Comparison of ENCODE assay signal across 8 cellular contexts in the genomic region with DNA sequence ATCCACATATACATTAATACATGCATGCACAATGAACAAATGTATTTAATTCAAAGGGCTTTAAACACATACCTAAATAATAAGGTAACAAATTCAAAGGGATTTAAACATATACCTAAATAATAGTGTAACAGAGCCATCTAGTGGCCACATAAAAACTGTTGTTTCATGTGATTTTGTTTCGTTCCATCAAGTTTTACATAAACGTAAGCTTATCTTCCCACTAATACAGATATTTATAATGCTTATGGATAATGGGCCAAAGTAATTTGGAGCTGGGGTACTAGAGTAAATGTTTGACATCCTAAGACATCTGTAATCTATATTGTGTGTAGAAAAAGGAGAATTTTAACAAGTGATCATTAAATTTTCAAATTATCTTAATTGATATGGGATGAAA.
DNase-seq lines count a peak whose midpoint lies in the region; ATAC-seq and TF ChIP-seq lines count a peak whose summit lies in the region.

No MANE protein-coding gene starts in this region.

- TF ChIP-seq RAD21 in Ishikawa (IDR thresholded peaks at IDR 0.05; ENCODE audit: low read depth): peak; percentile 65
- peak; percentile 73 for TF ChIP-seq RAD21 in SK-N-SH (IDR thresholded peaks at IDR 0.05; ENCODE audit: low read length)

- no peaks in the 10 kb centered on the region for H3K9me3 ChIP-seq in CD8-positive, alpha-beta T cell (ENCODE audit: low read length)
- no peaks in the 10 kb centered on the region for H3K9me3 ChIP-seq in SK-N-SH
- H3K9me3 ChIP-seq in fibroblast of lung (ENCODE audit: control insufficient read depth, insufficient read depth, low read depth, low read length): no peaks in the 10 kb centered on the region
- no peaks in the 10 kb centered on the region for H3K9me3 ChIP-seq in sigmoid colon

- peak; percentile 91 for TF ChIP-seq CTCF in CD8-positive, alpha-beta T cell (IDR thresholded peaks at IDR 0.05)
- peak; percentile 76 for TF ChIP-seq CTCF in SK-N-SH (IDR thresholded peaks at IDR 0.05)
- peak in 1 of 2 donors; percentile 45 for TF ChIP-seq CTCF in fibroblast of lung (conservative IDR thresholded peaks at IDR 0.05 in 1 of 2, IDR thresholded peaks at IDR 0.05 in 1 of 2; ENCODE audit: low read depth in 1 of 2, low read length in 2 of 2)
- peak; percentile 10 to 45 (median 20) for TF ChIP-seq CTCF in sigmoid colon (IDR thresholded peaks at IDR 0.05)

- no peaks in the 10 kb centered on the region for H3K9me3 Mint-ChIP-seq in CD8-positive, alpha-beta T cell

- peaks cover 2% of the 10 kb centered on the region for H3K27me3 Mint-ChIP-seq in CD8-positive, alpha-beta T cell (ENCODE audit: low read depth)

- no peak for TF ChIP-seq POLR2A in sigmoid colon (IDR thresholded peaks at IDR 0.05)

- H3K4me3 ChIP-seq in CD8-positive, alpha-beta T cell (ENCODE audit: low read depth, low read length): no peak overlapping the region
- no peak overlapping the region for H3K4me3 ChIP-seq in SK-N-SH (ENCODE audit: low read depth in 2 of 2, low read length in 1 of 2)
- H3K4me3 ChIP-seq in fibroblast of lung (replicated peaks in 1 of 4; ENCODE audit: control extremely low read depth in 1 of 4, insufficient read depth in 1 of 4, low read depth in 3 of 4, low read length in 4 of 4): no peak overlapping the region
- no peak overlapping the region for H3K4me3 ChIP-seq in sigmoid colon

- no peaks in the 10 kb centered on the region for H3K4me1 ChIP-seq in CD8-positive, alpha-beta T cell (ENCODE audit: insufficient read depth, low read length)
- H3K4me1 ChIP-seq in SK-N-SH (ENCODE audit: control insufficient read depth in 1 of 2, insufficient read depth in 2 of 2, low read depth in 1 of 2, low read length in 1 of 2): no peaks in the 10 kb centered on the region; a peak in 1 of 4 replicates
- H3K4me1 ChIP-seq in fibroblast of lung (ENCODE audit: control insufficient read depth, extremely low read depth, insufficient read depth, low read length): no peaks in the 10 kb centered on the region
- H3K4me1 ChIP-seq in sigmoid colon: peaks cover 0 to 4% (median 0%) of the 10 kb centered on the region in 4 donors

- intact Hi-C loops in CD8-positive, alpha-beta T cell (cut with DNase I, micrococcal nuclease): loop anchor here (5.0 to 10.0 kb wide), 2 partner anchors 193 to 944 kb away; a partner anchor contains a TSS
- intact Hi-C loops in sigmoid colon (cut with DNase I): no loop called here

- H3K79me2 ChIP-seq in SK-N-SH (ENCODE audit: insufficient read depth) (no peaks in the 10 kb centered on the region), fibroblast of lung (ENCODE audit: control insufficient read depth, insufficient read depth, low read length) (no peaks in the 10 kb centered on the region)

- H3K4me2 ChIP-seq in SK-N-SH: no peak overlapping the region
- H3K4me2 ChIP-seq in fibroblast of lung (ENCODE audit: extremely low read depth, insufficient read depth, low read length): no peak overlapping the region

- H2AFZ ChIP-seq in SK-N-SH (ENCODE audit: low read depth): no peak overlapping the region
- no peak overlapping the region for H2AFZ ChIP-seq in fibroblast of lung (ENCODE audit: low read length)

- no peaks in the 10 kb centered on the region for H3K36me3 ChIP-seq in CD8-positive, alpha-beta T cell (ENCODE audit: insufficient read depth, low read length)
- H3K36me3 ChIP-seq in SK-N-SH (replicated peaks in 1 of 2; ENCODE audit: control insufficient read depth in 1 of 2, insufficient read depth in 2 of 2, low read length in 1 of 2) (no peaks in the 10 kb centered on the region), fibroblast of lung (ENCODE audit: control insufficient read depth, insufficient read depth, low read length) (no peaks in the 10 kb centered on the region), sigmoid colon (no peaks in the 10 kb centered on the region)

- CTCF ChIA-PET in CD8-positive, alpha-beta T cell (lab: Charles Lee): interaction anchor here (0.6 to 1.3 kb wide), 6 partner anchors 14 to 1911 kb away, joined by 3 read pairs; no protein-coding TSS in a partner anchor
- CTCF ChIA-PET in SK-N-SH (lab: Yijun Ruan, JAX): interaction anchor here (0.6 to 2.1 kb wide), 12 partner anchors 9 to 1136 kb away, joined by 3 to 9 read pairs (median 4); a partner anchor contains a TSS

- ATAC-seq in CD8-positive, alpha-beta T cell: peak; percentile 49
- ATAC-seq in GM19043 (IDR thresholded peaks at IDR 0.05; ENCODE audit: low read depth, unreplicated experiment): peak; percentile 50

- no peak overlapping the region for H3K4me3 Mint-ChIP-seq in CD8-positive, alpha-beta T cell

- H3F3A ChIP-seq in SK-N-SH (replicated peaks; ENCODE audit: insufficient read depth): peaks cover 7% of the 10 kb centered on the region

- POLR2A ChIA-PET in CD8-positive, alpha-beta T cell (lab: Charles Lee): interaction anchor here (0.7 kb wide), 1 partner anchor 9 kb away, joined by 3 read pairs; no protein-coding TSS in a partner anchor
- POLR2A ChIA-PET in SK-N-SH (lab: Yijun Ruan, JAX): no interaction called here

- no peak overlapping the region for H3K9ac ChIP-seq in SK-N-SH
- H3K9ac ChIP-seq in fibroblast of lung (ENCODE audit: insufficient read depth, low read length): no peak overlapping the region

- TF ChIP-seq EP300 in Ishikawa (IDR thresholded peaks at IDR 0.05; ENCODE audit: borderline replicate concordance) (no peak), SK-N-SH (IDR thresholded peaks at IDR 0.05; ENCODE audit: borderline replicate concordance in 1 of 2, low read depth in 1 of 2, low read length in 1 of 2) (no peak), sigmoid colon (IDR thresholded peaks at IDR 0.05) (no peak)

- DNase-seq in CD8-positive, alpha-beta T cell: no peak
- DNase-seq in SK-N-SH (peak; percentile 37), fibroblast of lung (ENCODE audit: low read depth in 2 of 2) (peak; percentile 39 to 79), sigmoid colon (no peak), OCI-M2 (lab: John Stamatoyannopoulos, UW; ENCODE audit: unreplicated experiment) (no peak)
- no peak for DNase-seq in stimulated activated CD4-positive, alpha-beta T cell treated with anti-CD3 and anti-CD28 coated beads, Interleukin-4, amount 100 ng/mL, for 4 hours

- WGBS in SK-N-SH (ENCODE audit: low lambda C conversion rate): 22% methylated on average over 2 of the region's 2 CpGs
- 1 to 6% methylated on average over 2 of the region's 2 CpGs for WGBS in sigmoid colon, 2 donors

- no peak overlapping the region for H3K27ac ChIP-seq in CD8-positive, alpha-beta T cell (ENCODE audit: low read depth, low read length)
- H3K27ac ChIP-seq in SK-N-SH (ENCODE audit: low read depth in 2 of 2, low read length in 1 of 2) (no peak overlapping the region), fibroblast of lung (ENCODE audit: insufficient read depth, low read length) (no peak overlapping the region), sigmoid colon (no peak overlapping the region)

- no peaks in the 10 kb centered on the region for H3K9me2 ChIP-seq in SK-N-SH

- no peak overlapping the region for H3K27ac Mint-ChIP-seq in CD8-positive, alpha-beta T cell

- H3K36me3 Mint-ChIP-seq in CD8-positive, alpha-beta T cell: no peaks in the 10 kb centered on the region

- H3K4me1 Mint-ChIP-seq in CD8-positive, alpha-beta T cell (ENCODE audit: low read depth): peaks cover 2% of the 10 kb centered on the region

- H4K20me1 ChIP-seq in SK-N-SH (ENCODE audit: insufficient read depth) (no peaks in the 10 kb centered on the region), fibroblast of lung (ENCODE audit: control insufficient read depth, extremely low read depth, insufficient read depth, low read length) (no peaks in the 10 kb centered on the region)

- no peaks in the 10 kb centered on the region for H3K27me3 ChIP-seq in CD8-positive, alpha-beta T cell (ENCODE audit: insufficient read depth, low read length)
- no peaks in the 10 kb centered on the region for H3K27me3 ChIP-seq in SK-N-SH (ENCODE audit: insufficient read depth)
- H3K27me3 ChIP-seq in fibroblast of lung (ENCODE audit: control insufficient read depth, insufficient read depth, low read length): no peaks in the 10 kb centered on the region
- no peaks in the 10 kb centered on the region for H3K27me3 ChIP-seq in sigmoid colon

TF ChIP-seq in SK-N-SH, 30 proteins besides CTCF, POLR2A, EP300 and RAD21:
- TF ChIP-seq SMC3 (IDR thresholded peaks at IDR 0.05; ENCODE audit: low read depth, low read length): peak; percentile 36; the same call in 1 of the 2 replicates
- TF ChIP-seq, protein P1, sequence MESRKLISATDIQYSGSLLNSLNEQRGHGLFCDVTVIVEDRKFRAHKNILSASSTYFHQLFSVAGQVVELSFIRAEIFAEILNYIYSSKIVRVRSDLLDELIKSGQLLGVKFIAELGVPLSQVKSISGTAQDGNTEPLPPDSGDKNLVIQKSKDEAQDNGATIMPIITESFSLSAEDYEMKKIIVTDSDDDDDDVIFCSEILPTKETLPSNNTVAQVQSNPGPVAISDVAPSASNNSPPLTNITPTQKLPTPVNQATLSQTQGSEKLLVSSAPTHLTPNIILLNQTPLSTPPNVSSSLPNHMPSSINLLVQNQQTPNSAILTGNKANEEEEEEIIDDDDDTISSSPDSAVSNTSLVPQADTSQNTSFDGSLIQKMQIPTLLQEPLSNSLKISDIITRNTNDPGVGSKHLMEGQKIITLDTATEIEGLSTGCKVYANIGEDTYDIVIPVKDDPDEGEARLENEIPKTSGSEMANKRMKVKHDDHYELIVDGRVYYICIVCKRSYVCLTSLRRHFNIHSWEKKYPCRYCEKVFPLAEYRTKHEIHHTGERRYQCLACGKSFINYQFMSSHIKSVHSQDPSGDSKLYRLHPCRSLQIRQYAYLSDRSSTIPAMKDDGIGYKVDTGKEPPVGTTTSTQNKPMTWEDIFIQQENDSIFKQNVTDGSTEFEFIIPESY (IDR thresholded peaks at IDR 0.05; ENCODE audit: borderline replicate concordance, low read depth): no peak

Comparison
In these comparisons a context has a peak if more than half of its experiments do, and no peak if none do; other contexts are left out.
1. DNase-seq: peak in SK-N-SH (single experiment) and fibroblast of lung (2 of 2); none in CD8-positive, alpha-beta T cell (0 of 7), sigmoid colon (single experiment), stimulated activated CD4-positive, alpha-beta T cell treated with anti-CD3 and anti-CD28 coated beads, Interleukin-4, amount 100 ng/mL, for 4 hours (0 of 2) and OCI-M2 (single experiment).